15 cellular contexts compared by ENCODE assay signal in genomic region chr17:69473801-69474170, GRCh38. TPM values are rescaled to one million over a fixed set of nuclear protein-coding genes. Genes with fewer than 3 reads are reported as not detected.
DNase-seq lines count a peak whose midpoint lies in the region; ATAC-seq and TF ChIP-seq lines count a peak whose summit lies in the region.
"Had no signal": no experiment of that assay in that cellular context is flagged by ENCODE, and none has a peak within 500 bp of the region (broad histone marks: within the 10 kb centered on the region; RNA-seq: fewer than 3 reads in every experiment).

No MANE protein-coding gene starts in this region.

- H3K4me1 ChIP-seq in left ventricle myocardium inferior = peaks cover 11% of the 10 kb centered on the region

- no peaks in the 10 kb centered on the region for H3K27me3 ChIP-seq in left ventricle myocardium inferior (ENCODE audit: low read depth)

- H3K27ac ChIP-seq in left ventricle myocardium inferior (replicated peaks) (peak overlapping the region; percentile 74), epithelial cell of prostate (peak overlapping the region; percentile 40)
- H3K27ac ChIP-seq: SK-N-MC had no signal

- no peak for DNase-seq in left ventricle myocardium inferior
- DNase-seq in Right ventricle myocardium inferior (ENCODE audit: missing footprints) = no peak
- peak; percentile 14 for DNase-seq in epithelial cell of prostate (ENCODE audit: low read depth, low spot score)
- peak; percentile 34 for DNase-seq in myocyte (ENCODE audit: low read depth)
- no peak for DNase-seq in left lobe of liver (ENCODE audit: low spot score)
- DNase-seq in occipital lobe (lab: John Stamatoyannopoulos, UW) = no peak
- DNase-seq in activated CD4-positive, CD25-positive, alpha-beta regulatory T cell (lab: John Stamatoyannopoulos, UW) = no peak
- DNase-seq: 8988T; activated CD4-positive, alpha-beta memory T cell treated with anti-CD3 and anti-CD28 coated beads, Interleukin-2, amount 10 ng/mL, durations not matched to agents 7 days and 5 days; immature natural killer cell; stimulated activated CD4-positive, alpha-beta T cell treated with anti-CD3 and anti-CD28 coated beads, Interleukin-12 subunit alpha, Interleukin-12 subunit beta, amount 100 ng/mL, for 4 hours; stimulated activated naive CD8-positive, alpha-beta T cell treated with anti-CD3 and anti-CD28 coated beads, Interleukin-15, amount 100 ng/mL, for 72 hours had no signal

- intact Hi-C loops in left ventricle myocardium inferior (cut with micrococcal nuclease) (no loop called here), Right ventricle myocardium inferior (cut with DNase I) (no loop called here)

- no peak overlapping the region for H3K4me3 ChIP-seq in left ventricle myocardium inferior
- H3K4me3 ChIP-seq: K562, SK-N-MC had no signal

- H3K36me3 ChIP-seq in left ventricle myocardium inferior = no peaks in the 10 kb centered on the region

- TF ChIP-seq CTCF in left ventricle myocardium inferior (IDR thresholded peaks at IDR 0.05; ENCODE audit: borderline replicate concordance) = no peak

- no peaks in the 10 kb centered on the region for H3K9me3 ChIP-seq in left ventricle myocardium inferior (replicated peaks)

- ATAC-seq in Right ventricle myocardium inferior = no peak
- ATAC-seq in left lobe of liver = no peak
- ATAC-seq in HG03520 (IDR thresholded peaks at IDR 0.05; ENCODE audit: unreplicated experiment) = no peak
- ATAC-seq: K562; stimulated activated naive CD8-positive, alpha-beta T cell treated with anti-CD3 and anti-CD28 coated beads, Interleukin-15, amount 100 ng/mL, for 72 hours had no signal

RNA-seq across cellular contexts. Expression of gene MAP2K6, which starts 59.3 kb away (rescaled TPM):
- total RNA-seq in left ventricle myocardium inferior (2.0 TPM), Right ventricle myocardium inferior (3.8 TPM), myocyte (0.16 and 0.26 TPM in 2 replicates), left lobe of liver (2.6 TPM), occipital lobe (39.9 TPM)
- polyA plus RNA-seq in myocyte (2012) = 0.11 TPM
- polyA plus RNA-seq: K562 had no signal

Comparison
In these comparisons a context has a peak if more than half of its experiments do, and no peak if none do; other contexts are left out.
1. DNase-seq: peak in epithelial cell of prostate (single experiment) and myocyte (single experiment); none in left ventricle myocardium inferior (single experiment), Right ventricle myocardium inferior (single experiment), left lobe of liver (single experiment), occipital lobe (single experiment) and activated CD4-positive, CD25-positive, alpha-beta regulatory T cell (0 of 4).